Comparison of ENCODE assay signal across 29 cellular contexts in genomic region chr4:25146076-25146475, GRCh38.
"Had no signal": no experiment of that assay in that cellular context is flagged by ENCODE, and none has a peak within 500 bp of the region (broad histone marks: within the 10 kb centered on the region; RNA-seq: fewer than 3 reads in every experiment).

No MANE protein-coding gene starts in this region.

- H3K4me1 ChIP-seq: SJCRH30 had no signal

- H3K27me3 ChIP-seq: SJCRH30 had no signal

- H3K27ac ChIP-seq: SJCRH30, SK-N-MC, WERI-Rb-1 had no signal

- ATAC-seq: activated naive CD8-positive, alpha-beta T cell treated with anti-CD3 and anti-CD28 coated beads, Interleukin-2, amount 50 U/mL, for 24 hours; Panc1 had no signal

- H3K36me3 ChIP-seq: SJCRH30, WERI-Rb-1 had no signal

- DNase-seq: activated CD4-positive, alpha-beta memory T cell treated with anti-CD3 and anti-CD28 coated beads for 36 hours; activated CD4-positive, alpha-beta T cell treated with anti-CD3 and anti-CD28 coated beads, Interleukin-2, amount 50 U/mL, for 1 hour; activated CD4-positive, CD25-positive, alpha-beta regulatory T cell; activated CD8-positive, alpha-beta memory T cell treated with anti-CD3 and anti-CD28 coated beads, Interleukin-2, amount 50 U/mL, for 4 hours; activated effector memory CD4-positive, alpha-beta T cell treated with Interleukin-2 at 50 U/mL for 16 hours; activated naive CD4-positive, alpha-beta T cell treated with anti-CD3 and anti-CD28 coated beads, Interleukin-2, amount 10 ng/mL, durations not matched to agents 7 days and 5 days; activated naive CD8-positive, alpha-beta T cell treated with anti-CD3 and anti-CD28 coated beads, Interleukin-2, amount 50 U/mL, for 24 hours; activated T-cell treated with anti-CD3 and anti-CD28 coated beads, Interleukin-2, amount 50 U/mL, for 48 hours; anterior cingulate cortex; caudate nucleus; cerebellar nuclear complex; NCI-H1092 treated with DMSO at 0.1 percent for 48 hours; NCI-H1417; NCI-H146; NCI-H187; NCI-H2029 treated with DMSO at 0.1 percent for 48 hours; NCI-H2171 treated with DMSO at 0.1 percent for 48 hours; NCI-H2227 treated with DMSO at 0.1 percent for 48 hours; NCI-H446; NCI-H510A treated with DMSO at 0.1 percent for 48 hours; NCI-H526 treated with DMSO at 0.1 percent for 48 hours; NCI-H774; SHP77; T1000; WERI-Rb-1 had no signal

- H3K4me3 ChIP-seq: SJCRH30, SK-N-MC had no signal

- FAIRE-seq: bronchial epithelial cell had no signal

- H3K9me3 ChIP-seq: SJCRH30 had no signal
